23 cellular contexts compared by ENCODE assay signal in the genomic region with DNA sequence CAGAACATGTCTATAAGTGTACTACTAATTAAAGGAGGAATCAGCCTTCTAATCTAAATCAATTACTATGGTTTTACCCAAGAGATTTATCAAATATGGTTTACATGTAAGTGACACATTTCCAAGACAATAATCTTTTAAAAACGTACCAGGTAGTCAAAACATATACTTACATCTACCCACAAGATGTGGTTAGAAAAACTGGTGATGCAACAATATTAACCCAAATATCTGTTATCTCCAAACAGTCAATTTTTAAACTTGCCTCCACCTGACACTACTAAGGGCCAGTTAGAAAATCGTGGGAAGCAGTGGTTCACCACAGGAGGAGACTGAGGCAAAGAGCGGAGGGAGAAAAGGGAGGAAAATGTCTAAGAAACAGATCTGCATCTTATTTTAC. TPM values are rescaled to one million over a fixed set of nuclear protein-coding genes. Genes with fewer than 3 reads are reported as not detected.
A peak's percentile ranks its signal among the peaks of the same experiment; 100 is the strongest.
DNase-seq lines count a peak whose midpoint lies in the region; ATAC-seq, FAIRE-seq and TF ChIP-seq lines count a peak whose summit lies in the region.
"Had no signal": no experiment of that assay in that cellular context is flagged by ENCODE, and none has a peak within 500 bp of the region (broad histone marks: within the 10 kb centered on the region; RNA-seq: fewer than 3 reads in every experiment).

No MANE protein-coding gene starts in this region.

- no peaks in the 10 kb centered on the region for H3K9me1 ChIP-seq in K562 (ENCODE audit: control insufficient read depth, insufficient read depth, low read length)

- POLR2A ChIA-PET in K562 (lab: Yijun Ruan, JAX): interaction anchor here (1.9 kb wide), 1 partner anchor 12 kb away, joined by 6 read pairs; no protein-coding TSS in a partner anchor

- H3K4me3 ChIP-seq in K562: no peak overlapping the region

- TF ChIP-seq EP300 in K562 (IDR thresholded peaks at IDR 0.05; ENCODE audit: low read length): no peak

- peaks cover 4% of the 10 kb centered on the region; the same call in 1 of the 3 replicates for H3K79me2 ChIP-seq in K562 (ENCODE audit: control insufficient read depth, insufficient read depth, low read length)

- no peak overlapping the region for H3K27ac ChIP-seq in K562 (ENCODE audit: extremely low read depth, low read depth, low read length)
- H3K27ac ChIP-seq: C4-2B had no signal

- peaks cover 77% of the 10 kb centered on the region for H3K36me3 Mint-ChIP-seq in activated T-cell treated with anti-CD3 and anti-CD28 coated beads, Interleukin-2, amount 50 U/mL, for 24 hours (ENCODE audit: low read depth)
- H3K36me3 Mint-ChIP-seq in activated T-cell treated with anti-CD3 and anti-CD28 coated beads, Interleukin-2, amount 50 U/mL, for 4 hours (ENCODE audit: insufficient read depth): peaks cover 31% of the 10 kb centered on the region
- H3K36me3 Mint-ChIP-seq in natural killer cell treated with Interleukin-12 subunit alpha and Interleukin-12 subunit beta and Interleukin-15 and Interleukin-18, amount 100 ng/mL, for 72 hours: peaks cover 20% of the 10 kb centered on the region
- peaks cover 14% of the 10 kb centered on the region for H3K36me3 Mint-ChIP-seq in natural killer cell

- H3K27ac Mint-ChIP-seq in activated T-cell treated with anti-CD3 and anti-CD28 coated beads, Interleukin-2, amount 50 U/mL, for 24 hours: peak overlapping the region; percentile 19
- H3K27ac Mint-ChIP-seq in natural killer cell treated with Interleukin-12 subunit alpha and Interleukin-12 subunit beta and Interleukin-15 and Interleukin-18, amount 100 ng/mL, for 72 hours: peak overlapping the region; percentile 34 to 64
- peak overlapping the region in 1 of 2 donors; percentile 31 for H3K27ac Mint-ChIP-seq in natural killer cell

- H3K27me3 ChIP-seq in K562 (ENCODE audit: control insufficient read depth in 2 of 2, insufficient read depth in 2 of 2, low read length in 2 of 2): no peaks in the 10 kb centered on the region

- TF ChIP-seq CTCF in natural killer cell (IDR thresholded peaks at IDR 0.05): no peak
- TF ChIP-seq CTCF in K562 (IDR thresholded peaks at IDR 0.05 in 2 of 3, conservative IDR thresholded peaks at IDR 0.05 in 1 of 3; ENCODE audit: insufficient read depth in 2 of 3, low read depth in 1 of 3, low read length in 3 of 3): no peak

- no peak for TF ChIP-seq RAD21 in K562 (CRISPR knock-in tag; conservative IDR thresholded peaks at IDR 0.05 in 1 of 2, IDR thresholded peaks at IDR 0.05 in 1 of 2)

- no peak overlapping the region for H2AFZ ChIP-seq in K562 (ENCODE audit: low read depth, low read length)

- no peak for FAIRE-seq in K562 (lab: Jason Lieb, UNC)
- FAIRE-seq: D721Med, GM18507 had no signal

- H3K36me3 ChIP-seq in K562 (ENCODE audit: control insufficient read depth, insufficient read depth, low read length): peaks cover 76% of the 10 kb centered on the region

- no peaks in the 10 kb centered on the region for H3K9me3 Mint-ChIP-seq in activated T-cell treated with anti-CD3 and anti-CD28 coated beads, Interleukin-2, amount 50 U/mL, for 24 hours
- H3K9me3 Mint-ChIP-seq in activated T-cell treated with anti-CD3 and anti-CD28 coated beads, Interleukin-2, amount 50 U/mL, for 4 hours: no peaks in the 10 kb centered on the region
- H3K9me3 Mint-ChIP-seq in natural killer cell treated with Interleukin-12 subunit alpha and Interleukin-12 subunit beta and Interleukin-15 and Interleukin-18, amount 100 ng/mL, for 72 hours: no peaks in the 10 kb centered on the region
- H3K9me3 Mint-ChIP-seq in natural killer cell: no peaks in the 10 kb centered on the region

- no peak overlapping the region for H3K4me2 ChIP-seq in K562 (ENCODE audit: insufficient read depth, low read length)

- BruUV-seq in K562 (replicated peaks; lab: Mats Ljungman, UMichigan): no TSS peak

- TF ChIP-seq POLR2A in K562 (conservative IDR thresholded peaks at IDR 0.05): no peak

- CTCF ChIA-PET in K562 (lab: Yijun Ruan, JAX; ENCODE audit: low intra/inter-chr PET ratio): no interaction called here

- no peak for DNase-seq in activated T-cell treated with anti-CD3 and anti-CD28 coated beads, Interleukin-2, amount 50 U/mL, for 24 hours
- DNase-seq in activated T-cell treated with anti-CD3 and anti-CD28 coated beads, Interleukin-2, amount 50 U/mL, for 4 hours: no peak
- DNase-seq in natural killer cell treated with Interleukin-12 subunit alpha and Interleukin-12 subunit beta and Interleukin-15 and Interleukin-18, amount 100 ng/mL, for 72 hours (ENCODE audit: low spot score): no peak
- DNase-seq in natural killer cell (no peak), K562 (ENCODE audit: extremely low read depth in 1 of 4, low spot score in 3 of 4) (no peak), kidney tubule cell (ENCODE audit: low spot score) (no peak)
- no peak for DNase-seq in stimulated activated CD8-positive, alpha-beta memory T cell treated with anti-CD3 and anti-CD28 coated beads, Interleukin-4, amount 100 ng/mL, for 48 hours
- DNase-seq: AML-193; DMS53; GDM1; GOT3; NCI-H1105; NCI-H2029 treated with DMSO at 0.1 percent for 48 hours; NCI-H226; NCI-H510A treated with DMSO at 0.1 percent for 48 hours; NCI-H774; NK-92 treated with Interleukin-12 subunit alpha and Interleukin-12 subunit beta, amount 100 ng/mL, for 24 hours; SIG-M5 had no signal

- H3K4me3 Mint-ChIP-seq in activated T-cell treated with anti-CD3 and anti-CD28 coated beads, Interleukin-2, amount 50 U/mL, for 24 hours: no peak overlapping the region
- no peak overlapping the region for H3K4me3 Mint-ChIP-seq in activated T-cell treated with anti-CD3 and anti-CD28 coated beads, Interleukin-2, amount 50 U/mL, for 4 hours
- H3K4me3 Mint-ChIP-seq in natural killer cell treated with Interleukin-12 subunit alpha and Interleukin-12 subunit beta and Interleukin-15 and Interleukin-18, amount 100 ng/mL, for 72 hours: no peak overlapping the region
- no peak overlapping the region for H3K4me3 Mint-ChIP-seq in natural killer cell

- WGBS in K562 (ENCODE audit: insufficient coverage, low coverage, missing lambda C conversion rate): 56% methylated on average over 3 of the region's 3 CpGs

- H3K9me3 ChIP-seq in K562 (replicated peaks; ENCODE audit: control insufficient read depth, insufficient read depth, low read depth, low read length): no peaks in the 10 kb centered on the region

- in situ Hi-C loops in K562 (cut with MboI): no loop called here

- ATAC-seq in activated T-cell treated with anti-CD3 and anti-CD28 coated beads, Interleukin-2, amount 50 U/mL, for 4 hours: no peak
- ATAC-seq in natural killer cell treated with Interleukin-12 subunit alpha and Interleukin-12 subunit beta and Interleukin-15 and Interleukin-18, amount 100 ng/mL, for 72 hours: no peak
- no peak for ATAC-seq in natural killer cell
- no peak for ATAC-seq in K562
- ATAC-seq: HCT116, Panc1 had no signal

- no peaks in the 10 kb centered on the region for H3K27me3 Mint-ChIP-seq in activated T-cell treated with anti-CD3 and anti-CD28 coated beads, Interleukin-2, amount 50 U/mL, for 24 hours
- no peaks in the 10 kb centered on the region for H3K27me3 Mint-ChIP-seq in activated T-cell treated with anti-CD3 and anti-CD28 coated beads, Interleukin-2, amount 50 U/mL, for 4 hours (ENCODE audit: low read depth)
- no peaks in the 10 kb centered on the region for H3K27me3 Mint-ChIP-seq in natural killer cell treated with Interleukin-12 subunit alpha and Interleukin-12 subunit beta and Interleukin-15 and Interleukin-18, amount 100 ng/mL, for 72 hours
- no peaks in the 10 kb centered on the region for H3K27me3 Mint-ChIP-seq in natural killer cell (ENCODE audit: low read depth in 2 of 2)

- H4K20me1 ChIP-seq in K562 (replicated peaks; ENCODE audit: control insufficient read depth, insufficient read depth, low read length): no peaks in the 10 kb centered on the region

- intact Hi-C loops in natural killer cell (cut with micrococcal nuclease) (no loop called here), K562 (cut with micrococcal nuclease) (no loop called here)

- H3K4me1 ChIP-seq in K562 (replicated peaks in 1 of 2; ENCODE audit: control insufficient read depth in 2 of 2, insufficient read depth in 2 of 2, low read length in 2 of 2): no peaks in the 10 kb centered on the region

- no peak overlapping the region for H3K9ac ChIP-seq in K562 (ENCODE audit: insufficient read depth in 1 of 2, low read depth in 2 of 2, low read length in 2 of 2)

- H3K4me1 Mint-ChIP-seq in activated T-cell treated with anti-CD3 and anti-CD28 coated beads, Interleukin-2, amount 50 U/mL, for 24 hours (ENCODE audit: low read depth): peaks cover 37% of the 10 kb centered on the region
- H3K4me1 Mint-ChIP-seq in activated T-cell treated with anti-CD3 and anti-CD28 coated beads, Interleukin-2, amount 50 U/mL, for 4 hours (ENCODE audit: low read depth): peaks cover 24% of the 10 kb centered on the region
- H3K4me1 Mint-ChIP-seq in natural killer cell treated with Interleukin-12 subunit alpha and Interleukin-12 subunit beta and Interleukin-15 and Interleukin-18, amount 100 ng/mL, for 72 hours (ENCODE audit: low read depth in 2 of 2): peaks cover 4 to 12% of the 10 kb centered on the region in 2 donors
- H3K4me1 Mint-ChIP-seq in natural killer cell: peaks cover 0 to 7% of the 10 kb centered on the region in 2 donors

RNA-seq across cellular contexts. Expression of a gene that starts 28.0 kb away (rescaled TPM):
- total RNA-seq in activated T-cell treated with anti-CD3 and anti-CD28 coated beads, Interleukin-2, amount 50 U/mL, for 4 hours: 100 to 1,000 TPM; 194 to 213 (median 201) TPM
- 100 to 1,000 TPM in 1 of 2 donors, 10 to 100 TPM in 1; 62.6 to 102 TPM for total RNA-seq in natural killer cell treated with Interleukin-12 subunit alpha and Interleukin-12 subunit beta and Interleukin-15 and Interleukin-18, amount 100 ng/mL, for 72 hours
- total RNA-seq in natural killer cell (10 to 100 TPM; 24.7 to 31.3 (median 29.6) TPM), K562 (2014; rRNA removed) (199 and 235 TPM in 2 replicates), K562 (2014; rRNA removed; fragmentation: Illumina TruSeq; extraction: Trizol) (167 and 196 TPM in 2 replicates), K562 (2015; rRNA removed; fragmentation: Illumina TruSeq; extraction: Trizol) (159 and 162 TPM in 2 replicates), K562 (2021) (137 and 146 TPM in 2 replicates)
- total RNA-seq in K562 (2011; cell fraction: chromatin; rRNA removed; ENCODE audit: low replicate concordance): 19.4 and 35.8 TPM in 2 replicates
- 26.6 and 26.8 TPM in 2 replicates for total RNA-seq in K562 (2011; cell fraction: nucleolus; rRNA removed)
- 28.4 and 33.0 TPM in 2 replicates for total RNA-seq in K562 (2011; cell fraction: nucleoplasm; rRNA removed)
- polyA plus RNA-seq in K562 (2011; rRNA removed) (47.0 and 79.2 TPM in 2 replicates), K562 (2014; fragmentation: Illumina TruSeq; extraction: Trizol) (157 and 177 TPM in 2 replicates), K562 (2014; fragmentation: Nextera tagmentation; extraction: Ambion mirVana) (10 to 100 TPM; 19.4 to 23.4 TPM), K562 (2014; rRNA removed) (214 TPM in 2 replicates)
- 31.3 and 35.5 TPM in 2 replicates for polyA plus RNA-seq in K562 (2011; cell fraction: cytosol; rRNA removed)
- polyA plus RNA-seq in K562 (2011; cell fraction: nucleus; rRNA removed): 23.3 and 29.9 TPM in 2 replicates
- polyA plus RNA-seq in K562 (2012): 125 and 138 TPM in 2 replicates
- polyA minus RNA-seq in K562 (2011; rRNA and poly(A)+ RNA removed): 22.9 and 25.8 TPM in 2 replicates
- polyA minus RNA-seq in K562 (2011; cell fraction: cytosol; rRNA and poly(A)+ RNA removed): 20.5 and 24.8 TPM in 2 replicates
- 17.0 and 21.9 TPM in 2 replicates for polyA minus RNA-seq in K562 (2011; cell fraction: nucleus; rRNA and poly(A)+ RNA removed)
